In the genomic region with DNA sequence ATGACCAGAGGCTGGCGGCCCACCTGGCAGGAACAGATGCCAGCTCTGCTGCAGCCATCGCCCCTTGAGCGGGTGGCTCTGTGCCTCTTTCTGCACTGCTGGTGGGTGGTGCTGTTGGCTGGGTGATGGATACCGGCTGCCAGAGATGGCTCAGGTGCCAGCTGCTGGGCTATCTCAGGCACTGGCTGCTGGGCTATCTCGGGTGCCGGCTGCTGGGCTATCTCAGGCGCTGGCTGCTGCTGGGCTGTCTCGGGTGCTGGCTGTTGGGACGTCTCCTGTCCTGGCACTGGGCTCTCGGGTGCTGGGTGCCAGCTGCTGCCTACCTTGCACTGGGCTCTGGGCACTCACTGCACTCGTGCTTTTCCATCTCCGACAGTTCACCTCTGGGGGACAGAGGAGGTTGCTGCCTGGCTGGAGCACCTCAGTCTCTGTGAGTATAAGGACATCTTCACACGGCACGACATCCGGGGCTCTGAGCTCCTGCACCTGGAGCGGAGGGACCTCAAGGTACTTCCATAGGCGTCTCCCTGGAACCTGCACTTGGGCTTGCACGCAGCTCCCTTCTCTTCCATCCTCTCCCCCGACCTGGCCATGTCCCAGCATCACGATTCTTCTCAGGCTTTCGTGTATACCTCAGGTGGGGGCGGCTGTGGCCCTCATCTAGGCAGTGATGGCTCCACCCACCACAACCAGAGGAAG, we compare ENCODE assay signal across 19 cellular contexts.
DNase-seq lines count a peak whose midpoint lies in the region; ATAC-seq and TF ChIP-seq lines count a peak whose summit lies in the region.
"Had no signal": no experiment of that assay in that cellular context is flagged by ENCODE, and none has a peak within 500 bp of the region (broad histone marks: within the 10 kb centered on the region; RNA-seq: fewer than 3 reads in every experiment).

No MANE protein-coding gene starts in this region.

- intact Hi-C loops in cardiac septum (cut with DNase I), result no loop called here

- no CpG with 5 or more reads among the region's 22 CpGs for WGBS in neuronal stem cell (ENCODE audit: extremely low coverage in 2 of 2, insufficient read length in 2 of 2, insufficient replicate concordance in 1 of 2), 2 donors
- WGBS in endodermal cell (ENCODE audit: insufficient coverage in 1 of 2, insufficient read length in 1 of 2), 2 experiments, result 93 to 94% methylated on average over 18 to 22 of the region's 22 CpGs

- H3K27ac ChIP-seq in right atrium auricular region (no peak overlapping the region), neuronal stem cell (replicated peaks; ENCODE audit: low read length) (no peak overlapping the region), temporal lobe (ENCODE audit: low read depth, low read length) (peak overlapping the region; percentile 97), endodermal cell (ENCODE audit: low read depth, low read length) (no peak overlapping the region)
- H3K27ac ChIP-seq: C4-2B, HL-60 had no signal

- H2AK5ac ChIP-seq in neuronal stem cell (ENCODE audit: low read depth, low read length), result peak overlapping the region; percentile 28

- no peak overlapping the region for H2BK12ac ChIP-seq in neuronal stem cell (ENCODE audit: low read length)

- no peaks in the 10 kb centered on the region for H3K27me3 ChIP-seq in right atrium auricular region
- no peaks in the 10 kb centered on the region for H3K27me3 ChIP-seq in neuronal stem cell (ENCODE audit: control insufficient read depth in 3 of 3, insufficient read depth in 3 of 3, low read depth in 1 of 3, low read length in 3 of 3)
- no peaks in the 10 kb centered on the region for H3K27me3 ChIP-seq in endodermal cell (ENCODE audit: control insufficient read depth, insufficient read depth, low read length, poor library complexity, severe bottlenecking)

- no peaks in the 10 kb centered on the region for H3K79me1 ChIP-seq in neuronal stem cell (ENCODE audit: low read depth, low read length)

- H3K9me3 Mint-ChIP-seq in glutamatergic neuron (ENCODE audit: unreplicated experiment), result peaks cover 2% of the 10 kb centered on the region
- H3K9me3 Mint-ChIP-seq in endodermal cell, result peaks cover 3% of the 10 kb centered on the region

- H3K4me2 ChIP-seq in neuronal stem cell (ENCODE audit: insufficient read depth, low read length, poor library complexity, severe bottlenecking), result no peak overlapping the region

- no peak overlapping the region for H2BK120ac ChIP-seq in neuronal stem cell (ENCODE audit: low read depth, low read length)

- H3K4me1 ChIP-seq in right atrium auricular region (peaks cover 0 to 17% of the 10 kb centered on the region in 2 donors), neuronal stem cell (ENCODE audit: control insufficient read depth in 2 of 2, insufficient read depth in 1 of 2, low read depth in 1 of 2, low read length in 2 of 2) (peaks cover 0 to 1% of the 10 kb centered on the region in 2 donors), endodermal cell (ENCODE audit: control insufficient read depth, insufficient read depth, low read length) (no peaks in the 10 kb centered on the region)

- peak overlapping the region; percentile 94 for H3K14ac ChIP-seq in neuronal stem cell (ENCODE audit: low read length)

- TF ChIP-seq CTCF in right atrium auricular region (IDR thresholded peaks at IDR 0.05), result no peak
- TF ChIP-seq CTCF in glutamatergic neuron (IDR thresholded peaks at IDR 0.05; ENCODE audit: partially characterized antibody, unreplicated experiment), result no peak
- no peak for TF ChIP-seq CTCF in endodermal cell (conservative IDR thresholded peaks at IDR 0.05)

- H3K4me1 Mint-ChIP-seq in glutamatergic neuron (ENCODE audit: low read depth, unreplicated experiment), result peaks cover 4% of the 10 kb centered on the region
- H3K4me1 Mint-ChIP-seq in endodermal cell, result no peaks in the 10 kb centered on the region

- H3K9ac ChIP-seq in neuronal stem cell (ENCODE audit: low read depth, low read length, poor library complexity) (no peak overlapping the region), endodermal cell (ENCODE audit: extremely low read depth, low read length, poor library complexity, severe bottlenecking) (no peak overlapping the region)

- H3K36me3 ChIP-seq in right atrium auricular region (peaks cover 67% of the 10 kb centered on the region), neuronal stem cell (replicated peaks in 1 of 2; ENCODE audit: control insufficient read depth in 2 of 2, insufficient read depth in 2 of 2, low read length in 2 of 2) (peaks cover 23 to 73% of the 10 kb centered on the region in 2 donors), endodermal cell (ENCODE audit: control insufficient read depth, insufficient read depth, low read length) (peaks cover 8% of the 10 kb centered on the region)

- H3K9me3 ChIP-seq in right atrium auricular region (no peaks in the 10 kb centered on the region), neuronal stem cell (replicated peaks in 1 of 2; ENCODE audit: control insufficient read depth in 2 of 2, insufficient read depth in 1 of 2, low read depth in 1 of 2, low read length in 2 of 2) (peaks cover 0 to 4% of the 10 kb centered on the region in 2 donors), endodermal cell (ENCODE audit: control insufficient read depth, low read length) (no peaks in the 10 kb centered on the region)

- H3K27ac Mint-ChIP-seq in glutamatergic neuron (ENCODE audit: unreplicated experiment), result no peak overlapping the region
- H3K27ac Mint-ChIP-seq in endodermal cell, result no peak overlapping the region

- H3K36me3 Mint-ChIP-seq in glutamatergic neuron (ENCODE audit: unreplicated experiment), result peaks cover 11% of the 10 kb centered on the region
- H3K36me3 Mint-ChIP-seq in endodermal cell (ENCODE audit: low read depth), result peaks cover 66% of the 10 kb centered on the region

- H3K4me3 ChIP-seq in right atrium auricular region (no peak overlapping the region), neuronal stem cell (ENCODE audit: low read length in 2 of 2) (no peak overlapping the region), endodermal cell (ENCODE audit: low read length) (no peak overlapping the region)

- H2BK15ac ChIP-seq in neuronal stem cell (ENCODE audit: low read length), result no peak overlapping the region

- H3K4ac ChIP-seq in neuronal stem cell (ENCODE audit: low read length), result no peak overlapping the region

- no peak for ATAC-seq in HG02588 (IDR thresholded peaks at IDR 0.05; ENCODE audit: unreplicated experiment)

- no peak overlapping the region for H4K91ac ChIP-seq in neuronal stem cell (ENCODE audit: low read depth, low read length, poor library complexity)

- H3K23ac ChIP-seq in neuronal stem cell (ENCODE audit: low read depth, low read length, poor library complexity), result no peak overlapping the region

- no peak overlapping the region for H3K18ac ChIP-seq in neuronal stem cell (ENCODE audit: low read length)

- DNase-seq in cardiac septum (ENCODE audit: low spot score), result peak; percentile 65
- DNase-seq in right atrium auricular region (ENCODE audit: low spot score), result no peak
- DNase-seq in glutamatergic neuron, result peak; percentile 6
- DNase-seq in neuronal stem cell (ENCODE audit: low spot score), result no peak
- no peak for DNase-seq in endodermal cell
- DNase-seq in dedifferentiated amniotic fluid mesenchymal stem cell (ENCODE audit: extremely low spot score), result no peak
- DNase-seq: ACHN; activated CD4-positive, CD25-positive, alpha-beta regulatory T cell treated with anti-CD3 and anti-CD28 coated beads, Interleukin-2, amount 50 U/mL, for 72 hours; foreskin fibroblast; hypothalamus; islet precursor cell; NCI-H1105; stimulated activated CD4-positive, alpha-beta T cell treated with anti-CD3 and anti-CD28 coated beads, Interleukin-12 subunit alpha, Interleukin-12 subunit beta, amount 100 ng/mL, for 4 hours; stimulated activated CD8-positive, alpha-beta memory T cell treated with anti-CD3 and anti-CD28 coated beads, Interleukin-4, amount 100 ng/mL, for 48 hours; SW 1271 had no signal

- no peak overlapping the region for H3K4me3 Mint-ChIP-seq in glutamatergic neuron (ENCODE audit: unreplicated experiment)
- no peak overlapping the region for H3K4me3 Mint-ChIP-seq in endodermal cell

- H4K8ac ChIP-seq in neuronal stem cell (ENCODE audit: low read depth, low read length), result no peak overlapping the region

- H2AFZ ChIP-seq in neuronal stem cell (ENCODE audit: low read length), result no peak overlapping the region

- no peak overlapping the region for H2BK5ac ChIP-seq in neuronal stem cell (ENCODE audit: low read length)

- H3K27me3 Mint-ChIP-seq in glutamatergic neuron (ENCODE audit: unreplicated experiment) (peaks cover 3% of the 10 kb centered on the region), endodermal cell (ENCODE audit: insufficient read depth) (no peaks in the 10 kb centered on the region)

Comparison
In these comparisons a context has a peak if more than half of its experiments do, and no peak if none do; other contexts are left out.
1. DNase-seq: peak in cardiac septum (single experiment) and glutamatergic neuron (single experiment); none in right atrium auricular region (single experiment), neuronal stem cell (single experiment), endodermal cell (single experiment) and dedifferentiated amniotic fluid mesenchymal stem cell (single experiment).